Comparison of ENCODE assay signal across 2 cellular contexts in the genomic region with DNA sequence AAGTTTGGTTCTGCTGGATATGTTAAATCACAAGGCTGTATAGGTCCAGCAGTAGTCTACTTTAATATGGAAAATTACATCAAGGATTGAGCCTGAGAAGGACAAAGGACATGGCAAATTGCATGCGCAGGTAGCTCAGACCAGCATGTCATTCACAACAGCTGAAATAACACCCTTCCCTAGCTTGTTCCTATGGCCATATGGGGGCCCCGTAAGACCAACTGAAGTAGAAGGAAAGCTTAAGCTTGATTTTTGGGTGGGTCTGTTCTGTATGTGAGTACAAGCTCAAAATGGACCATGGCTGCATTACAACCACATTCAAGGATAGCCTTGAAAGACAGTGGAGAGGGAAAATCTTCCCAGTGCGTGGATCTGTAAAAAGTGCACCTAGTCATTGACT.
TF ChIP-seq lines count a peak whose summit lies in the region.

No MANE protein-coding gene starts in this region.

TF ChIP-seq in Ishikawa, 13 proteins besides CTCF, POLR2A, EP300 and RAD21:
- TF ChIP-seq ZBTB7A (IDR thresholded peaks at IDR 0.05; ENCODE audit: low read depth) (no peak), YY1 (IDR thresholded peaks at IDR 0.05; ENCODE audit: low read depth) (no peak), FOXM1 (IDR thresholded peaks at IDR 0.05; ENCODE audit: borderline replicate concordance, low read depth) (no peak), TEAD4 (IDR thresholded peaks at IDR 0.05) (no peak), CREB1 (IDR thresholded peaks at IDR 0.05; ENCODE audit: low read depth) (no peak), EGR1 (IDR thresholded peaks at IDR 0.05) (no peak), TAF1 (IDR thresholded peaks at IDR 0.05; ENCODE audit: low read depth) (no peak), CEBPB (IDR thresholded peaks at IDR 0.05) (no peak)
- TF ChIP-seq, protein P1, sequence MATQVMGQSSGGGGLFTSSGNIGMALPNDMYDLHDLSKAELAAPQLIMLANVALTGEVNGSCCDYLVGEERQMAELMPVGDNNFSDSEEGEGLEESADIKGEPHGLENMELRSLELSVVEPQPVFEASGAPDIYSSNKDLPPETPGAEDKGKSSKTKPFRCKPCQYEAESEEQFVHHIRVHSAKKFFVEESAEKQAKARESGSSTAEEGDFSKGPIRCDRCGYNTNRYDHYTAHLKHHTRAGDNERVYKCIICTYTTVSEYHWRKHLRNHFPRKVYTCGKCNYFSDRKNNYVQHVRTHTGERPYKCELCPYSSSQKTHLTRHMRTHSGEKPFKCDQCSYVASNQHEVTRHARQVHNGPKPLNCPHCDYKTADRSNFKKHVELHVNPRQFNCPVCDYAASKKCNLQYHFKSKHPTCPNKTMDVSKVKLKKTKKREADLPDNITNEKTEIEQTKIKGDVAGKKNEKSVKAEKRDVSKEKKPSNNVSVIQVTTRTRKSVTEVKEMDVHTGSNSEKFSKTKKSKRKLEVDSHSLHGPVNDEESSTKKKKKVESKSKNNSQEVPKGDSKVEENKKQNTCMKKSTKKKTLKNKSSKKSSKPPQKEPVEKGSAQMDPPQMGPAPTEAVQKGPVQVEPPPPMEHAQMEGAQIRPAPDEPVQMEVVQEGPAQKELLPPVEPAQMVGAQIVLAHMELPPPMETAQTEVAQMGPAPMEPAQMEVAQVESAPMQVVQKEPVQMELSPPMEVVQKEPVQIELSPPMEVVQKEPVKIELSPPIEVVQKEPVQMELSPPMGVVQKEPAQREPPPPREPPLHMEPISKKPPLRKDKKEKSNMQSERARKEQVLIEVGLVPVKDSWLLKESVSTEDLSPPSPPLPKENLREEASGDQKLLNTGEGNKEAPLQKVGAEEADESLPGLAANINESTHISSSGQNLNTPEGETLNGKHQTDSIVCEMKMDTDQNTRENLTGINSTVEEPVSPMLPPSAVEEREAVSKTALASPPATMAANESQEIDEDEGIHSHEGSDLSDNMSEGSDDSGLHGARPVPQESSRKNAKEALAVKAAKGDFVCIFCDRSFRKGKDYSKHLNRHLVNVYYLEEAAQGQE (IDR thresholded peaks at IDR 0.05; ENCODE audit: low read depth): no peak
- TF ChIP-seq, protein P2, sequence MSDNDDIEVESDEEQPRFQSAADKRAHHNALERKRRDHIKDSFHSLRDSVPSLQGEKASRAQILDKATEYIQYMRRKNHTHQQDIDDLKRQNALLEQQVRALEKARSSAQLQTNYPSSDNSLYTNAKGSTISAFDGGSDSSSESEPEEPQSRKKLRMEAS (IDR thresholded peaks at IDR 0.05): no peak
- TF ChIP-seq, protein P3, sequence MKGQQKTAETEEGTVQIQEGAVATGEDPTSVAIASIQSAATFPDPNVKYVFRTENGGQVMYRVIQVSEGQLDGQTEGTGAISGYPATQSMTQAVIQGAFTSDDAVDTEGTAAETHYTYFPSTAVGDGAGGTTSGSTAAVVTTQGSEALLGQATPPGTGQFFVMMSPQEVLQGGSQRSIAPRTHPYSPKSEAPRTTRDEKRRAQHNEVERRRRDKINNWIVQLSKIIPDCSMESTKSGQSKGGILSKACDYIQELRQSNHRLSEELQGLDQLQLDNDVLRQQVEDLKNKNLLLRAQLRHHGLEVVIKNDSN (IDR thresholded peaks at IDR 0.05): no peak

TF ChIP-seq in H1, 55 proteins besides CTCF, POLR2A, EP300 and RAD21:
- TF ChIP-seq CHD2 (IDR thresholded peaks at IDR 0.05; ENCODE audit: low read length) (no peak), POU5F1 (IDR thresholded peaks at IDR 0.05; ENCODE audit: low read depth, low read length) (no peak), SP2 (IDR thresholded peaks at IDR 0.05; ENCODE audit: low read length) (no peak), BCL11A (IDR thresholded peaks at IDR 0.05; ENCODE audit: low read depth in 2 of 2, low read length in 2 of 2) (no peak), RXRA (IDR thresholded peaks at IDR 0.05; ENCODE audit: insufficient read depth, low read depth, low read length) (no peak), JUN (IDR thresholded peaks at IDR 0.05; ENCODE audit: low read depth, low read length) (no peak), NANOG (IDR thresholded peaks at IDR 0.05; ENCODE audit: insufficient read depth, low read depth, low read length, poor library complexity, severe bottlenecking) (no peak), PHF8 (conservative IDR thresholded peaks at IDR 0.05; ENCODE audit: low read depth, low read length) (no peak), HDAC6 (IDR thresholded peaks at IDR 0.05; ENCODE audit: low read depth, low read length) (no peak), RNF2 (IDR thresholded peaks at IDR 0.05; ENCODE audit: borderline replicate concordance, low read depth, low read length, missing control alignments, poor library complexity, severe bottlenecking) (no peak), TCF12 (IDR thresholded peaks at IDR 0.05; ENCODE audit: low read depth, low read length) (no peak)
- TF ChIP-seq, protein P4, sequence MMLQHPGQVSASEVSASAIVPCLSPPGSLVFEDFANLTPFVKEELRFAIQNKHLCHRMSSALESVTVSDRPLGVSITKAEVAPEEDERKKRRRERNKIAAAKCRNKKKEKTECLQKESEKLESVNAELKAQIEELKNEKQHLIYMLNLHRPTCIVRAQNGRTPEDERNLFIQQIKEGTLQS (IDR thresholded peaks at IDR 0.05; ENCODE audit: insufficient read depth, low read depth, low read length): no peak
- TF ChIP-seq, protein P5, sequence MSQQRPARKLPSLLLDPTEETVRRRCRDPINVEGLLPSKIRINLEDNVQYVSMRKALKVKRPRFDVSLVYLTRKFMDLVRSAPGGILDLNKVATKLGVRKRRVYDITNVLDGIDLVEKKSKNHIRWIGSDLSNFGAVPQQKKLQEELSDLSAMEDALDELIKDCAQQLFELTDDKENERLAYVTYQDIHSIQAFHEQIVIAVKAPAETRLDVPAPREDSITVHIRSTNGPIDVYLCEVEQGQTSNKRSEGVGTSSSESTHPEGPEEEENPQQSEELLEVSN (IDR thresholded peaks at IDR 0.05): no peak
